ENCODE assay signal across 8 cellular contexts in genomic region chr3:148741219-148741618, GRCh38. TPM values are rescaled to one million over a fixed set of nuclear protein-coding genes. Genes with fewer than 3 reads are reported as not detected.
"Had no signal": no experiment of that assay in that cellular context is flagged by ENCODE, and none has a peak within 500 bp of the region (broad histone marks: within the 10 kb centered on the region; RNA-seq: fewer than 3 reads in every experiment).

No MANE protein-coding gene starts in this region.

- H3K4me2 ChIP-seq: GM23338 had no signal

- DNase-seq: H9, HCEC 1CT, HFFc6, IMR-90 had no signal

- H3K4me3 ChIP-seq: GM23338, K562 had no signal

RNA-seq across cellular contexts. Expression of gene AGTR1, which starts 43.5 kb away (rescaled TPM):
- total RNA-seq: GM23338, H1, H9, HT-29, K562 had no signal
- polyA plus RNA-seq: K562 had no signal
